ENCODE assay signal across 14 cellular contexts in genomic region chr2:128732976-128733431, GRCh38.
DNase-seq lines count a peak whose midpoint lies in the region; ATAC-seq, FAIRE-seq and TF ChIP-seq lines count a peak whose summit lies in the region.
"Had no signal": no experiment of that assay in that cellular context is flagged by ENCODE, and none has a peak within 500 bp of the region (broad histone marks: within the 10 kb centered on the region; RNA-seq: fewer than 3 reads in every experiment).

No MANE protein-coding gene starts in this region.

- BruUV-seq in PC-9 (replicated peaks; lab: Mats Ljungman, UMichigan): no TSS peak

- intact Hi-C loops in left cardiac atrium (cut with DNase I): loop anchor here (10.0 kb wide), 2 partner anchors 522 to 662 kb away; no protein-coding TSS in a partner anchor
- intact Hi-C loops in PC-9 (cut with micrococcal nuclease; ENCODE audit: unreplicated experiment): no loop called here

- ATAC-seq in HG02571 (IDR thresholded peaks at IDR 0.05; ENCODE audit: unreplicated experiment): peak; percentile 43
- ATAC-seq in left cardiac atrium: peak; percentile 47 to 53
- ATAC-seq in T-cell (replicated peaks in 1 of 4): no peak
- ATAC-seq: activated CD4-positive, CD25-positive, alpha-beta regulatory T cell treated with anti-CD3 and anti-CD28 coated beads, Interleukin-2, amount 50 U/mL, for 24 hours; left colon had no signal

- no peaks in the 10 kb centered on the region for H3K36me3 Mint-ChIP-seq in T-cell
- no peaks in the 10 kb centered on the region for H3K36me3 Mint-ChIP-seq in T-helper 2 cell treated with Interferon-gamma antibody and Interleukin-4, amounts not matched to agents 5 μg/mL and 100 μg/mL, for 36 hours (ENCODE audit: low read depth)

- FAIRE-seq in GM12891 (lab: Jason Lieb, UNC): no peak

- H3K4me1 Mint-ChIP-seq in T-cell: peaks cover 5 to 9% (median 5%) of the 10 kb centered on the region in 3 donors
- peaks cover 17% of the 10 kb centered on the region for H3K4me1 Mint-ChIP-seq in T-helper 2 cell treated with Interferon-gamma antibody and Interleukin-4, amounts not matched to agents 5 μg/mL and 100 μg/mL, for 36 hours (ENCODE audit: low read depth)

- H3K36me3 ChIP-seq in PC-9 (ENCODE audit: low read depth): no peaks in the 10 kb centered on the region
- H3K36me3 ChIP-seq: spleen, thyroid gland had no signal

- DNase-seq in Daoy (ENCODE audit: low read depth) (peak; percentile 23), NOMO-1 treated with dmso at 0.1 percent for 144 hours (lab: John Stamatoyannopoulos, UW; ENCODE audit: unreplicated experiment) (peak; percentile 39), left cardiac atrium (no peak), GM12891 (ENCODE audit: insufficient read length, low spot score) (no peak), T-cell (no peak), PC-9 (no peak)
- DNase-seq in T-helper 2 cell treated with Interferon-gamma antibody and Interleukin-4, amounts not matched to agents 5 μg/mL and 100 μg/mL, for 36 hours (ENCODE audit: low spot score): no peak
- DNase-seq: GDM1, left colon, NCI-H2107, spleen, thyroid gland had no signal

- no peak for TF ChIP-seq POLR2A in GM12891 (IDR thresholded peaks at IDR 0.05; ENCODE audit: low read depth, low read length)

- peaks cover 21% of the 10 kb centered on the region; the same call in 1 of the 2 replicates for H3K27me3 ChIP-seq in PC-9 (ENCODE audit: insufficient read depth, low read depth)
- H3K27me3 ChIP-seq: thyroid gland had no signal

- H2AFZ ChIP-seq in PC-9: no peak overlapping the region

- peaks cover 24 to 28% of the 10 kb centered on the region in 2 donors for H3K27me3 Mint-ChIP-seq in T-cell
- peaks cover 41% of the 10 kb centered on the region for H3K27me3 Mint-ChIP-seq in T-helper 2 cell treated with Interferon-gamma antibody and Interleukin-4, amounts not matched to agents 5 μg/mL and 100 μg/mL, for 36 hours (ENCODE audit: low read depth)

- no peak overlapping the region for H3K4me3 Mint-ChIP-seq in T-cell
- H3K4me3 Mint-ChIP-seq in T-helper 2 cell treated with Interferon-gamma antibody and Interleukin-4, amounts not matched to agents 5 μg/mL and 100 μg/mL, for 36 hours: no peak overlapping the region

- no peak overlapping the region for H3K27ac Mint-ChIP-seq in T-cell
- H3K27ac Mint-ChIP-seq in T-helper 2 cell treated with Interferon-gamma antibody and Interleukin-4, amounts not matched to agents 5 μg/mL and 100 μg/mL, for 36 hours: no peak overlapping the region

- H4K20me1 ChIP-seq in PC-9 (ENCODE audit: insufficient read depth): no peaks in the 10 kb centered on the region

- H3K4me2 ChIP-seq in PC-9: no peak overlapping the region

- POLR2A ChIA-PET in T-cell (lab: Charles Lee): no interaction called here
- POLR2A ChIA-PET in PC-9 (lab: Charles Lee; ENCODE audit: unreplicated experiment): no interaction called here

- no peaks in the 10 kb centered on the region for H3K9me2 ChIP-seq in PC-9 (ENCODE audit: insufficient read depth)

- H3K4me1 ChIP-seq in PC-9 (replicated peaks; ENCODE audit: insufficient read depth): no peaks in the 10 kb centered on the region

- peaks cover 4 to 13% (median 9%) of the 10 kb centered on the region in 3 donors for H3K9me3 Mint-ChIP-seq in T-cell
- peaks cover 4% of the 10 kb centered on the region for H3K9me3 Mint-ChIP-seq in T-helper 2 cell treated with Interferon-gamma antibody and Interleukin-4, amounts not matched to agents 5 μg/mL and 100 μg/mL, for 36 hours

- no peaks in the 10 kb centered on the region for H3K9me3 ChIP-seq in PC-9 (ENCODE audit: insufficient read depth, low read depth)
- H3K9me3 ChIP-seq: thyroid gland had no signal

- CTCF ChIA-PET in T-cell (lab: Charles Lee): no interaction called here
- CTCF ChIA-PET in PC-9 (lab: Charles Lee): no interaction called here

- H3K27ac ChIP-seq in PC-9: no peak overlapping the region
- H3K27ac ChIP-seq: thyroid gland had no signal

- no peak for TF ChIP-seq CTCF in PC-9 (conservative IDR thresholded peaks at IDR 0.05)

- no peaks in the 10 kb centered on the region for H3F3A ChIP-seq in PC-9 (ENCODE audit: insufficient read depth, low read depth)

- no peak overlapping the region for H3K4me3 ChIP-seq in PC-9
- H3K4me3 ChIP-seq: spleen, thyroid gland had no signal

- no peaks in the 10 kb centered on the region for H3K79me2 ChIP-seq in PC-9 (ENCODE audit: low read depth)

TF ChIP-seq in GM12891, 5 proteins besides CTCF, POLR2A, EP300 and RAD21:
- TF ChIP-seq SPI1 (IDR thresholded peaks at IDR 0.05; ENCODE audit: low read depth, low read length) (no peak), POLR2AphosphoS5 (IDR thresholded peaks at IDR 0.05; ENCODE audit: low read depth, low read length) (no peak)

Comparison
In these comparisons a context has a peak if more than half of its experiments do, and no peak if none do; other contexts are left out.
1. DNase-seq: peak in Daoy (single experiment) and NOMO-1 treated with dmso at 0.1 percent for 144 hours (single experiment); none in left cardiac atrium (single experiment), GM12891 (single experiment), T-cell (0 of 34), PC-9 (0 of 2) and T-helper 2 cell treated with Interferon-gamma antibody and Interleukin-4, amounts not matched to agents 5 μg/mL and 100 μg/mL, for 36 hours (single experiment).
2. ATAC-seq: peak in HG02571 (single experiment) and left cardiac atrium (2 of 2); none in T-cell (0 of 4).